ENCODE assay signal across 18 cellular contexts in genomic region chr21:44365251-44365966, GRCh38.
"Had no signal": no experiment of that assay in that cellular context is flagged by ENCODE, and none has a peak within 500 bp of the region (broad histone marks: within the 10 kb centered on the region; RNA-seq: fewer than 3 reads in every experiment).

No MANE protein-coding gene starts in this region.

- DNase-seq: activated CD4-positive, alpha-beta T cell treated with anti-CD3 and anti-CD28 coated beads, Interleukin-2, amount 10 ng/mL, durations not matched to agents 24 days and 14 days; activated naive CD4-positive, alpha-beta T cell; activated T-cell treated with anti-CD3 and anti-CD28 coated beads, Interleukin-2, amount 50 U/mL, for 4 hours; caudate nucleus; cortex of kidney; effector memory CD8-positive, alpha-beta T cell; erythroblast; hippocampal formation; mammary epithelial cell; mucosa of descending colon; nucleus accumbens; stimulated activated CD4-positive, alpha-beta T cell treated with anti-CD3 and anti-CD28 coated beads, Interleukin-4, amount 100 ng/mL, for 1 hour; stimulated activated CD8-positive, alpha-beta memory T cell treated with anti-CD3 and anti-CD28 coated beads, Interleukin-4, amount 100 ng/mL, for 48 hours; stimulated activated naive CD8-positive, alpha-beta T cell treated with anti-CD3 and anti-CD28 coated beads, Interleukin-15, Interleukin-2, amounts not matched to agents 100 U/mL and 50 U/mL, for 24 hours had no signal

- H3K4me3 ChIP-seq: mucosa of descending colon, prostate gland had no signal

- H3K27ac ChIP-seq: prostate gland had no signal

- H3K36me3 ChIP-seq: prostate gland had no signal

- H3K9me3 ChIP-seq: mucosa of descending colon, prostate gland had no signal

- H3K4me1 ChIP-seq: prostate gland had no signal

- ATAC-seq: activated T-cell treated with anti-CD3 and anti-CD28 coated beads, Interleukin-2, amount 50 U/mL, for 4 hours; effector memory CD8-positive, alpha-beta T cell; left colon; mucosa of descending colon; naive thymus-derived CD8-positive, alpha-beta T cell; stimulated activated naive CD8-positive, alpha-beta T cell treated with anti-CD3 and anti-CD28 coated beads, Interleukin-15, Interleukin-2, amounts not matched to agents 100 U/mL and 50 U/mL, for 24 hours; WTC11 had no signal
